Comparison of ENCODE assay signal across 7 cellular contexts in genomic region chrX:113429011-113429410, GRCh38.
"Had no signal": no experiment of that assay in that cellular context is flagged by ENCODE, and none has a peak within 500 bp of the region (broad histone marks: within the 10 kb centered on the region; RNA-seq: fewer than 3 reads in every experiment).

No MANE protein-coding gene starts in this region.

- DNase-seq: GM23248, GOT3, H7, HFFc6, KBM-7 had no signal

- H3K27ac ChIP-seq: GM23248, HL-60 had no signal

- H3K36me3 ChIP-seq: HAP-1 had no signal

- H3K4me1 ChIP-seq: HAP-1 had no signal

- H3K9me3 ChIP-seq: HAP-1 had no signal

- H3K4me3 ChIP-seq: GM23248, HAP-1 had no signal
